ENCODE assay signal across 29 cellular contexts in the genomic region with DNA sequence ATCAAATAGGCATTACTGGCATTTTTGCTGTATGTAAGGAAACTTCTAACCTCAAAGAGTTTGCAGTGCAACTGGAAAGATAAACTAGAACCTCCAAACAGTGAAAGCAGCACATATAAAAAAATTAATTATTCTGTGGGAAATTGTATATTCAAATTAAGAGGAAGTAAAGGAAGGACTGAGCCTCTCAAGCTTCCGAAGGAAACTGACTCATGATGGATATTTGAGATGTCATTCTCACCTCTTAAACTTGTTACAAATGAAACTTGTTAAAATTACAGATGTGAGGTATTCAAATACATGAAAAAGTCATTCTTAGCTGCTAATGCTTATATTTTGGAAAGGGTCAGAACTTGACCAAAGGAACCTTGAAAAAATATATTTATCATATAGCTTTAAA.
"Had no signal": no experiment of that assay in that cellular context is flagged by ENCODE, and none has a peak within 500 bp of the region (broad histone marks: within the 10 kb centered on the region; RNA-seq: fewer than 3 reads in every experiment).

No MANE protein-coding gene starts in this region.

- ATAC-seq: left lung; naive thymus-derived CD4-positive, alpha-beta T cell; sciatic nerve; stimulated activated naive B cell treated with anti-CD40 and anti-IgM and Interleukin-4, amounts not matched to agents 10 μg/mL and 1 μg/mL and 100 μg/mL, for 72 hours had no signal

- DNase-seq: activated CD4-positive, alpha-beta memory T cell treated with anti-CD3 and anti-CD28 coated beads, Interleukin-2, amount 10 ng/mL, durations not matched to agents 7 days and 5 days; activated CD4-positive, alpha-beta T cell treated with anti-CD3 and anti-CD28 coated beads, Interleukin-2, amount 10 ng/mL, durations not matched to agents 24 days and 14 days; activated CD4-positive, CD25-positive, alpha-beta regulatory T cell treated with anti-CD3 and anti-CD28 coated beads, Interleukin-2, amount 50 U/mL, for 72 hours; activated CD8-positive, alpha-beta memory T cell treated with anti-CD3 and anti-CD28 coated beads, Interleukin-2, amount 50 U/mL, for 48 hours; activated gamma-delta T cell; activated naive CD4-positive, alpha-beta T cell treated with anti-CD3 and anti-CD28 coated beads, Interleukin-2, amount 10 ng/mL, durations not matched to agents 7 days and 5 days; activated naive CD8-positive, alpha-beta T cell treated with anti-CD3 and anti-CD28 coated beads, Interleukin-2, amount 10 ng/mL, durations not matched to agents 7 days and 5 days; activated T-cell treated with anti-CD3 and anti-CD28 coated beads, Interleukin-2, amount 50 U/mL, for 24 hours; central memory CD4-positive, alpha-beta T cell; effector CD4-positive, alpha-beta T cell; hypothalamus; kidney glomerular epithelial cell; left lung; mammary epithelial cell; naive thymus-derived CD4-positive, alpha-beta T cell; posterior cingulate gyrus; SK-N-SH; small intestine; stimulated activated naive B cell treated with anti-CD40 and anti-IgM and Interleukin-4, amounts not matched to agents 10 μg/mL and 1 μg/mL and 100 μg/mL, for 72 hours; stomach; SW 1271; T1000; thyroid gland; upper lobe of left lung had no signal

- H3K27me3 Mint-ChIP-seq: brain; dendritic cell treated with granulocyte-macrophage colony-stimulating factor and Interleukin-4, amounts not matched to agents 40 ng/mL and 50 ng/mL, for 4 days; stimulated activated naive B cell treated with anti-CD40 and anti-IgM and Interleukin-4, amounts not matched to agents 10 μg/mL and 1 μg/mL and 100 μg/mL, for 72 hours had no signal

- H3K36me3 Mint-ChIP-seq: activated naive CD4-positive, alpha-beta T cell treated with anti-CD3 and anti-CD28 coated beads, Interleukin-2, amount 10 ng/mL, durations not matched to agents 7 days and 5 days; activated naive CD8-positive, alpha-beta T cell treated with anti-CD3 and anti-CD28 coated beads, Interleukin-2, amount 10 ng/mL, durations not matched to agents 7 days and 5 days; brain; naive thymus-derived CD4-positive, alpha-beta T cell had no signal

- H3K4me3 ChIP-seq: ascending aorta, left lung, stomach, thyroid gland, upper lobe of left lung had no signal

- H3K27me3 ChIP-seq: ascending aorta, left lung, stomach, thyroid gland, upper lobe of left lung had no signal

- H3K4me2 ChIP-seq: SK-N-SH had no signal

- H3K9me3 Mint-ChIP-seq: activated CD4-positive, alpha-beta memory T cell treated with anti-CD3 and anti-CD28 coated beads, Interleukin-2, amount 10 ng/mL, durations not matched to agents 7 days and 5 days; activated CD4-positive, alpha-beta T cell treated with anti-CD3 and anti-CD28 coated beads, Interleukin-2, amount 10 ng/mL, durations not matched to agents 24 days and 14 days; activated naive CD4-positive, alpha-beta T cell treated with anti-CD3 and anti-CD28 coated beads, Interleukin-2, amount 10 ng/mL, durations not matched to agents 7 days and 5 days; activated naive CD8-positive, alpha-beta T cell treated with anti-CD3 and anti-CD28 coated beads, Interleukin-2, amount 10 ng/mL, durations not matched to agents 7 days and 5 days; activated T-cell treated with anti-CD3 and anti-CD28 coated beads, Interleukin-2, amount 50 U/mL, for 24 hours; brain; dendritic cell treated with granulocyte-macrophage colony-stimulating factor and Interleukin-4, amounts not matched to agents 40 ng/mL and 50 ng/mL, for 4 days; naive thymus-derived CD4-positive, alpha-beta T cell; stimulated activated naive B cell treated with anti-CD40 and anti-IgM and Interleukin-4, amounts not matched to agents 10 μg/mL and 1 μg/mL and 100 μg/mL, for 72 hours; T-helper 1 cell treated with Interleukin-12 subunit alpha and Interleukin-12 subunit beta and Interleukin-4 antibody, amounts not matched to agents 30 μg/mL and 1 μg/mL, for 36 hours had no signal

- H3K4me1 Mint-ChIP-seq: activated CD4-positive, alpha-beta memory T cell treated with anti-CD3 and anti-CD28 coated beads, Interleukin-2, amount 10 ng/mL, durations not matched to agents 7 days and 5 days; activated CD4-positive, alpha-beta T cell treated with anti-CD3 and anti-CD28 coated beads, Interleukin-2, amount 10 ng/mL, durations not matched to agents 24 days and 14 days; activated naive CD4-positive, alpha-beta T cell treated with anti-CD3 and anti-CD28 coated beads, Interleukin-2, amount 10 ng/mL, durations not matched to agents 7 days and 5 days; activated naive CD8-positive, alpha-beta T cell treated with anti-CD3 and anti-CD28 coated beads, Interleukin-2, amount 10 ng/mL, durations not matched to agents 7 days and 5 days; stimulated activated naive B cell treated with anti-CD40 and anti-IgM and Interleukin-4, amounts not matched to agents 10 μg/mL and 1 μg/mL and 100 μg/mL, for 72 hours had no signal

- H3K4me1 ChIP-seq: ascending aorta had no signal

- H3K4me3 Mint-ChIP-seq: activated CD4-positive, alpha-beta memory T cell treated with anti-CD3 and anti-CD28 coated beads, Interleukin-2, amount 10 ng/mL, durations not matched to agents 7 days and 5 days; activated CD4-positive, alpha-beta T cell treated with anti-CD3 and anti-CD28 coated beads, Interleukin-2, amount 10 ng/mL, durations not matched to agents 24 days and 14 days; activated naive CD4-positive, alpha-beta T cell treated with anti-CD3 and anti-CD28 coated beads, Interleukin-2, amount 10 ng/mL, durations not matched to agents 7 days and 5 days; activated naive CD8-positive, alpha-beta T cell treated with anti-CD3 and anti-CD28 coated beads, Interleukin-2, amount 10 ng/mL, durations not matched to agents 7 days and 5 days; activated T-cell treated with anti-CD3 and anti-CD28 coated beads, Interleukin-2, amount 50 U/mL, for 24 hours; dendritic cell treated with granulocyte-macrophage colony-stimulating factor and Interleukin-4, amounts not matched to agents 40 ng/mL and 50 ng/mL, for 4 days; naive thymus-derived CD4-positive, alpha-beta T cell; stimulated activated naive B cell treated with anti-CD40 and anti-IgM and Interleukin-4, amounts not matched to agents 10 μg/mL and 1 μg/mL and 100 μg/mL, for 72 hours; T-helper 1 cell treated with Interleukin-12 subunit alpha and Interleukin-12 subunit beta and Interleukin-4 antibody, amounts not matched to agents 30 μg/mL and 1 μg/mL, for 36 hours had no signal

- H3K9ac ChIP-seq: SK-N-SH had no signal

- FAIRE-seq: small intestine had no signal

- H3K9me3 ChIP-seq: ascending aorta, left lung, SK-N-SH, stomach, thyroid gland, upper lobe of left lung had no signal

- H3K27ac ChIP-seq: ascending aorta, left lung, stomach, thyroid gland, upper lobe of left lung had no signal

- H3K27ac Mint-ChIP-seq: activated CD4-positive, alpha-beta memory T cell treated with anti-CD3 and anti-CD28 coated beads, Interleukin-2, amount 10 ng/mL, durations not matched to agents 7 days and 5 days; activated CD4-positive, alpha-beta T cell treated with anti-CD3 and anti-CD28 coated beads, Interleukin-2, amount 10 ng/mL, durations not matched to agents 24 days and 14 days; activated naive CD4-positive, alpha-beta T cell treated with anti-CD3 and anti-CD28 coated beads, Interleukin-2, amount 10 ng/mL, durations not matched to agents 7 days and 5 days; activated naive CD8-positive, alpha-beta T cell treated with anti-CD3 and anti-CD28 coated beads, Interleukin-2, amount 10 ng/mL, durations not matched to agents 7 days and 5 days; activated T-cell treated with anti-CD3 and anti-CD28 coated beads, Interleukin-2, amount 50 U/mL, for 24 hours; dendritic cell treated with granulocyte-macrophage colony-stimulating factor and Interleukin-4, amounts not matched to agents 40 ng/mL and 50 ng/mL, for 4 days; naive thymus-derived CD4-positive, alpha-beta T cell; stimulated activated naive B cell treated with anti-CD40 and anti-IgM and Interleukin-4, amounts not matched to agents 10 μg/mL and 1 μg/mL and 100 μg/mL, for 72 hours; T-helper 1 cell treated with Interleukin-12 subunit alpha and Interleukin-12 subunit beta and Interleukin-4 antibody, amounts not matched to agents 30 μg/mL and 1 μg/mL, for 36 hours had no signal

- H3K36me3 ChIP-seq: ascending aorta, left lung, stomach, thyroid gland, upper lobe of left lung had no signal
